Comparison of ENCODE assay signal across 9 cellular contexts in genomic region chr9:89999176-89999533, GRCh38.
A peak's percentile ranks its signal among the peaks of the same experiment; 100 is the strongest.
DNase-seq lines count a peak whose midpoint lies in the region; ATAC-seq and TF ChIP-seq lines count a peak whose summit lies in the region.
"Had no signal": no experiment of that assay in that cellular context is flagged by ENCODE, and none has a peak within 500 bp of the region (broad histone marks: within the 10 kb centered on the region; RNA-seq: fewer than 3 reads in every experiment).

No MANE protein-coding gene starts in this region.

- H3K9me3 ChIP-seq in adipocyte (ENCODE audit: control insufficient read depth, low read length) (peaks cover 6% of the 10 kb centered on the region), lung (ENCODE audit: control insufficient read depth in 2 of 2, insufficient read depth in 1 of 2, low read length in 1 of 2) (no peaks in the 10 kb centered on the region), transverse colon (no peaks in the 10 kb centered on the region)

- H3K36me3 Mint-ChIP-seq in activated CD4-positive, alpha-beta memory T cell treated with anti-CD3 and anti-CD28 coated beads for 36 hours, result no peaks in the 10 kb centered on the region
- no peaks in the 10 kb centered on the region for H3K36me3 Mint-ChIP-seq in activated CD4-positive, alpha-beta memory T cell treated with anti-CD3 and anti-CD28 coated beads, Interleukin-2, amount 10 ng/mL, durations not matched to agents 7 days and 5 days (ENCODE audit: low read depth)

- H3K36me3 ChIP-seq in adipocyte (ENCODE audit: control insufficient read depth, insufficient read depth, low read length, severe bottlenecking), result no peaks in the 10 kb centered on the region
- H3K36me3 ChIP-seq in lung (ENCODE audit: control insufficient read depth in 2 of 2, insufficient read depth in 2 of 2, low read length in 2 of 2), result no peaks in the 10 kb centered on the region
- H3K36me3 ChIP-seq in transverse colon, result no peaks in the 10 kb centered on the region

- ATAC-seq in lung (ENCODE audit: insufficient read depth, low FRiP score), result peak; percentile 45
- ATAC-seq in HG02885 (IDR thresholded peaks at IDR 0.05; ENCODE audit: poor library complexity, unreplicated experiment), result no peak
- no peak for ATAC-seq in GM19455 (IDR thresholded peaks at IDR 0.05; ENCODE audit: unreplicated experiment)
- ATAC-seq in HG03159 (IDR thresholded peaks at IDR 0.05; ENCODE audit: unreplicated experiment), result no peak

- no peaks in the 10 kb centered on the region for H3K27me3 ChIP-seq in adipocyte (replicated peaks; ENCODE audit: control insufficient read depth, insufficient read depth, low read length)
- H3K27me3 ChIP-seq in lung (ENCODE audit: control insufficient read depth, insufficient read depth), result no peaks in the 10 kb centered on the region
- H3K27me3 ChIP-seq in transverse colon, result no peaks in the 10 kb centered on the region

- H3K27me3 Mint-ChIP-seq in activated CD4-positive, alpha-beta memory T cell treated with anti-CD3 and anti-CD28 coated beads for 36 hours, result no peaks in the 10 kb centered on the region
- H3K27me3 Mint-ChIP-seq in activated CD4-positive, alpha-beta memory T cell treated with anti-CD3 and anti-CD28 coated beads, Interleukin-2, amount 10 ng/mL, durations not matched to agents 7 days and 5 days, result peaks cover 8% of the 10 kb centered on the region

- no peak for TF ChIP-seq CTCF in lung (IDR thresholded peaks at IDR 0.05; ENCODE audit: control extremely low read depth, extremely low read depth)
- TF ChIP-seq CTCF in transverse colon (IDR thresholded peaks at IDR 0.05), result no peak

- peak overlapping the region in 1 of 2 donors; percentile 94 for H3K27ac ChIP-seq in lung (ENCODE audit: low read depth in 1 of 2, low read length in 1 of 2)
- H3K27ac ChIP-seq in transverse colon, result peak overlapping the region; percentile 87 to 93 (median 92)

- H3K9ac ChIP-seq in adipocyte (ENCODE audit: low read length), result peak overlapping the region; percentile 50

- no peak overlapping the region for H3K4me3 Mint-ChIP-seq in activated CD4-positive, alpha-beta memory T cell treated with anti-CD3 and anti-CD28 coated beads for 36 hours
- H3K4me3 Mint-ChIP-seq in activated CD4-positive, alpha-beta memory T cell treated with anti-CD3 and anti-CD28 coated beads, Interleukin-2, amount 10 ng/mL, durations not matched to agents 7 days and 5 days, result no peak overlapping the region

- no peak for DNase-seq in activated CD4-positive, alpha-beta memory T cell treated with anti-CD3 and anti-CD28 coated beads for 36 hours
- no peak for DNase-seq in activated CD4-positive, alpha-beta memory T cell treated with anti-CD3 and anti-CD28 coated beads, Interleukin-2, amount 10 ng/mL, durations not matched to agents 7 days and 5 days
- DNase-seq in adipocyte (ENCODE audit: low read depth) (no peak), lung (ENCODE audit: low spot score) (peak; percentile 73), transverse colon (peak; percentile 76)
- DNase-seq: H7 had no signal

- CTCF ChIA-PET in activated CD4-positive, alpha-beta memory T cell treated with anti-CD3 and anti-CD28 coated beads for 36 hours (lab: Charles Lee), result interaction anchor here (0.9 to 3.7 kb wide), 6 partner anchors 11 to 396 kb away, joined by 3 to 19 read pairs (median 3); no protein-coding TSS in a partner anchor
- CTCF ChIA-PET in activated CD4-positive, alpha-beta memory T cell treated with anti-CD3 and anti-CD28 coated beads, Interleukin-2, amount 10 ng/mL, durations not matched to agents 7 days and 5 days (lab: Charles Lee), result interaction anchor here (1.0 to 2.2 kb wide), 3 partner anchors 396 to 405 kb away, joined by 4 to 10 read pairs (median 5); no protein-coding TSS in a partner anchor

- in situ Hi-C loops in transverse colon (cut with MboI; ENCODE audit: low pct_ligation_motif_present in 1 of 4, low pct_unique_long_range_greater_than_20kb in 1 of 4, low sequenced_read_pairs in 3 of 4), result no loop called here

- no peak overlapping the region for H3K4me3 ChIP-seq in adipocyte (ENCODE audit: low read length)
- no peak overlapping the region for H3K4me3 ChIP-seq in lung
- H3K4me3 ChIP-seq in transverse colon, result peak overlapping the region in 2 of 4 donors; percentile 19 to 35

- peaks cover 34% of the 10 kb centered on the region for H3K4me1 Mint-ChIP-seq in activated CD4-positive, alpha-beta memory T cell treated with anti-CD3 and anti-CD28 coated beads for 36 hours (ENCODE audit: low read depth)
- peaks cover 28% of the 10 kb centered on the region for H3K4me1 Mint-ChIP-seq in activated CD4-positive, alpha-beta memory T cell treated with anti-CD3 and anti-CD28 coated beads, Interleukin-2, amount 10 ng/mL, durations not matched to agents 7 days and 5 days

- TF ChIP-seq POLR2A in transverse colon (IDR thresholded peaks at IDR 0.05), result no peak

- no peaks in the 10 kb centered on the region for H3K9me3 Mint-ChIP-seq in activated CD4-positive, alpha-beta memory T cell treated with anti-CD3 and anti-CD28 coated beads for 36 hours
- no peaks in the 10 kb centered on the region for H3K9me3 Mint-ChIP-seq in activated CD4-positive, alpha-beta memory T cell treated with anti-CD3 and anti-CD28 coated beads, Interleukin-2, amount 10 ng/mL, durations not matched to agents 7 days and 5 days

- no peak for TF ChIP-seq EP300 in transverse colon (IDR thresholded peaks at IDR 0.05; ENCODE audit: low read depth)

- 65 to 90% methylated on average over 3 of the region's 3 CpGs for WGBS in lung, 2 donors
- WGBS in transverse colon (ENCODE audit: low coverage in 1 of 2), 2 donors, result 34% methylated on average over 3 of the region's 3 CpGs; no CpG with 5 or more reads in 1 of the 2 donors

- H3K27ac Mint-ChIP-seq in activated CD4-positive, alpha-beta memory T cell treated with anti-CD3 and anti-CD28 coated beads for 36 hours, result peak overlapping the region; percentile 73
- no peak overlapping the region for H3K27ac Mint-ChIP-seq in activated CD4-positive, alpha-beta memory T cell treated with anti-CD3 and anti-CD28 coated beads, Interleukin-2, amount 10 ng/mL, durations not matched to agents 7 days and 5 days

- H3K4me1 ChIP-seq in adipocyte (ENCODE audit: control insufficient read depth, insufficient read depth, low read length) (peaks cover 42% of the 10 kb centered on the region), lung (ENCODE audit: control insufficient read depth in 2 of 2, insufficient read depth in 2 of 2, low read length in 2 of 2) (peaks cover 6 to 19% of the 10 kb centered on the region in 2 donors), transverse colon (peaks cover 29 to 60% (median 51%) of the 10 kb centered on the region in 4 donors)

- intact Hi-C loops in activated CD4-positive, alpha-beta memory T cell treated with anti-CD3 and anti-CD28 coated beads for 36 hours (cut with micrococcal nuclease), result loop anchor here (1.0 kb wide), 3 partner anchors 16 to 396 kb away; no protein-coding TSS in a partner anchor
- intact Hi-C loops in transverse colon (cut with DNase I; ENCODE audit: low total_unique reads), result no loop called here

- POLR2A ChIA-PET in activated CD4-positive, alpha-beta memory T cell treated with anti-CD3 and anti-CD28 coated beads for 36 hours (lab: Charles Lee), result interaction anchor here (1.4 kb wide), 1 partner anchor 46 kb away, joined by 4 read pairs; no protein-coding TSS in a partner anchor
- POLR2A ChIA-PET in activated CD4-positive, alpha-beta memory T cell treated with anti-CD3 and anti-CD28 coated beads, Interleukin-2, amount 10 ng/mL, durations not matched to agents 7 days and 5 days (lab: Charles Lee), result interaction anchor here (0.8 to 1.9 kb wide), 4 partner anchors 10 to 398 kb away, joined by 3 to 6 read pairs (median 4); no protein-coding TSS in a partner anchor

Comparison
In these comparisons a context has a peak if more than half of its experiments do, and no peak if none do; other contexts are left out.
1. DNase-seq: peak in lung (single experiment) and transverse colon (single experiment); none in activated CD4-positive, alpha-beta memory T cell treated with anti-CD3 and anti-CD28 coated beads for 36 hours (single experiment), activated CD4-positive, alpha-beta memory T cell treated with anti-CD3 and anti-CD28 coated beads, Interleukin-2, amount 10 ng/mL, durations not matched to agents 7 days and 5 days (single experiment) and adipocyte (single experiment).